8 cellular contexts compared by ENCODE assay signal in the genomic region with DNA sequence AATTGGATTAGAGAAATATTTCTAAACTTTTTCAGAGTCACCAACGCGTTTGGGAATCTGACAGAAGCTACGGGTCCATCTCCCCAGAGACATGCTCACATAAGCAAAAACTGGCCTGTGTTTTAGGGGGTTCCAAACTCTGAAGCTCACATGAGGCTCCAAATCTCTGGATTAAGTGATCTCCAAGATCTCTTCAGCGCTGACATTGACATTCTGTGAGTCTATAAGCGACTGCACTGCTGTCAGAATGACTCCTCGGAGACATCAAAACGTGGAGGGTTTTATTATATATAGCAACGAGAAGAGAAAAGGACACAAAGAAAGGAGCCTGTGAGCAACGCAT. TPM values are rescaled to one million over a fixed set of nuclear protein-coding genes. Genes with fewer than 3 reads are reported as not detected.
A peak's percentile ranks its signal among the peaks of the same experiment; 100 is the strongest.
DNase-seq lines count a peak whose midpoint lies in the region; ATAC-seq and TF ChIP-seq lines count a peak whose summit lies in the region.

No MANE protein-coding gene starts in this region.

- BruUV-seq in MCF 10A (replicated peaks; lab: Mats Ljungman, UMichigan): no TSS peak

- POLR2A ChIA-PET in MCF 10A (lab: Yijun Ruan, JAX): interaction anchor here (0.7 to 4.0 kb wide), 4 partner anchors 133 to 269 kb away, joined by 3 to 61 read pairs (median 6); partner anchors contain the start of genes ALG9 and PPP2R1B

- CTCF ChIA-PET in MCF 10A (lab: Yijun Ruan, JAX): interaction anchor here (0.6 to 4.5 kb wide), 10 partner anchors 11 to 268 kb away, joined by 3 to 49 read pairs (median 4); partner anchors contain the start of gene PPP2R1B

- no peak for DNase-seq in left ventricle myocardium inferior
- no peak for DNase-seq in Right ventricle myocardium superior
- no peak for DNase-seq in MCF 10A (ENCODE audit: unreplicated experiment)
- no peak for DNase-seq in mesothelial cell of epicardium (ENCODE audit: low spot score in 2 of 2, unreplicated experiment in 2 of 2)
- DNase-seq in uterus: no peak
- DNase-seq in OCI-M1 (lab: John Stamatoyannopoulos, UW): no peak
- DNase-seq in central memory CD4-positive, alpha-beta T cell: no peak
- no peak for DNase-seq in NCI-H345 (lab: John Stamatoyannopoulos, UW)

- H3K4me3 Mint-ChIP-seq in MCF 10A (ENCODE audit: unreplicated experiment) (peak overlapping the region; percentile 99), mesothelial cell of epicardium (peak overlapping the region; percentile 86)

- H3K9me3 Mint-ChIP-seq in MCF 10A (ENCODE audit: unreplicated experiment): no peaks in the 10 kb centered on the region
- H3K9me3 Mint-ChIP-seq in mesothelial cell of epicardium: no peaks in the 10 kb centered on the region

- H3K27me3 Mint-ChIP-seq in MCF 10A (ENCODE audit: insufficient read depth, unreplicated experiment) (no peaks in the 10 kb centered on the region), mesothelial cell of epicardium (ENCODE audit: low read depth) (no peaks in the 10 kb centered on the region)

- no peaks in the 10 kb centered on the region for H3K27me3 ChIP-seq in left ventricle myocardium inferior (ENCODE audit: low read depth)
- H3K27me3 ChIP-seq in uterus: no peaks in the 10 kb centered on the region

- H3K36me3 ChIP-seq in left ventricle myocardium inferior (no peaks in the 10 kb centered on the region), uterus (no peaks in the 10 kb centered on the region)

- intact Hi-C loops in left ventricle myocardium inferior (cut with micrococcal nuclease) (loop anchor here (5.0 kb wide), 1 partner anchor 176 kb away; no protein-coding TSS in a partner anchor), Right ventricle myocardium superior (cut with DNase I) (loop anchor here (5.0 kb wide), 2 partner anchors 176 to 241 kb away; no protein-coding TSS in a partner anchor), MCF 10A (cut with micrococcal nuclease) (loop anchor here (5.0 kb wide), 1 partner anchor 116 kb away; no protein-coding TSS in a partner anchor), uterus (cut with DNase I; ENCODE audit: low total_unique reads) (loop anchor here (5.0 kb wide), 1 partner anchor 166 kb away; the partner anchor contains the start of gene PPP2R1B)

- peak overlapping the region; percentile 95 for H3K27ac ChIP-seq in left ventricle myocardium inferior (replicated peaks)
- peak overlapping the region; percentile 97 to 98 for H3K27ac ChIP-seq in uterus

- H3K4me3 ChIP-seq in left ventricle myocardium inferior (peak overlapping the region; percentile 84), uterus (peak overlapping the region; percentile 87 to 88)

- TF ChIP-seq POLR2A in uterus (IDR thresholded peaks at IDR 0.05): no peak

- TF ChIP-seq CTCF in left ventricle myocardium inferior (IDR thresholded peaks at IDR 0.05; ENCODE audit: borderline replicate concordance) (no peak), MCF 10A (IDR thresholded peaks at IDR 0.05; ENCODE audit: unreplicated experiment) (no peak), mesothelial cell of epicardium (IDR thresholded peaks at IDR 0.05; ENCODE audit: unreplicated experiment) (no peak), uterus (IDR thresholded peaks at IDR 0.05) (no peak)

- H3K36me3 Mint-ChIP-seq in MCF 10A (ENCODE audit: insufficient read depth, unreplicated experiment) (no peaks in the 10 kb centered on the region), mesothelial cell of epicardium (no peaks in the 10 kb centered on the region)

- H3K27ac Mint-ChIP-seq in MCF 10A (ENCODE audit: low read depth, unreplicated experiment) (peak overlapping the region; percentile 97), mesothelial cell of epicardium (peak overlapping the region; percentile 76)

- H3K4me1 Mint-ChIP-seq in MCF 10A (ENCODE audit: insufficient read depth, unreplicated experiment) (peaks cover 37% of the 10 kb centered on the region), mesothelial cell of epicardium (peaks cover 30% of the 10 kb centered on the region)

- H3K9me3 ChIP-seq in left ventricle myocardium inferior (replicated peaks) (no peaks in the 10 kb centered on the region), uterus (no peaks in the 10 kb centered on the region)

- H3K4me1 ChIP-seq in left ventricle myocardium inferior (peaks cover 59% of the 10 kb centered on the region), uterus (no peaks in the 10 kb centered on the region)

- ATAC-seq in Right ventricle myocardium superior (ENCODE audit: poor library complexity): no peak

RNA-seq across cellular contexts. Expression of gene SIK2, which starts 0.6 kb away (rescaled TPM):
- total RNA-seq in left ventricle myocardium inferior (16.3 TPM), Right ventricle myocardium superior (15.1 TPM), MCF 10A (2022) (13.7 and 18.6 TPM in 2 replicates), mesothelial cell of epicardium (17.1 to 18.7 TPM (median 17.1 TPM) in 3 replicates), uterus (10 to 100 TPM; 11.5 to 27.7 (median 16.7) TPM)
